ENCODE assay signal across 1 cellular context in the genomic region with DNA sequence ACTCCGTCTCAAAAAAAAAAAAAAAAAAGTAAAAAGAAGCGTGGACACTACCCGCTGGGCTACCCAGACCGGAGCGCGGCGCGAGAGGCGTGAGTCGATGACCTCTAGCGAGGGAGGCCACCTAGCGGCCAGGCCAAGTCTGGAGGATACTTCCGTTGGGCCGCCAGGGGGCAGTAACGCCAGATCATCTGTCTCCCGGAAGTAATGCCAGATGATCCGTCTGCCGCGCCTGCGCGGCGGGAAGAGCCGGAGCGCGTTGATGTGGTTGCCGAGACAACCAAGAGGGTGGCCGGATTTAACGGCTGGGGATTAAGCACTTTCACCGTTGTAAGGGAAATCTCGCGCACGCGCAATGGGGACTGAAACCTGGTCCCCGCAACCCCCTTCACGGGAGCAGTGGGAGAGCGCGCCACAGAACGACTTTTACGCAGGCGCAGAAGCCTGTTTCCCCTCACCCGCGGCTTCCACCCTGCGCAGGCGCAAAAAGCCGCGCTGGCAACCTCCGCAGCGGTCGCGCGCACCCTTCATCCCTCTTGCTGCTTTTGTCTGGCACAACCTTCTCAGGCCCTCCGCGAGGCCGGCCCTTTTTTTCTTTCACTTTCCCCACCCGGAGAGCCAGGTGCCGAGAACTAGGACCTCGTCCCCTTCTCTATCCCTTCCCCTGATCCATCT.
TF ChIP-seq lines count a peak whose summit lies in the region.

No MANE protein-coding gene starts in this region.

TF ChIP-seq in GM12891, 5 proteins besides CTCF, POLR2A, EP300 and RAD21:
- TF ChIP-seq POLR2AphosphoS5 (IDR thresholded peaks at IDR 0.05; ENCODE audit: low read depth, low read length) (peak; percentile 54), SPI1 (IDR thresholded peaks at IDR 0.05; ENCODE audit: low read depth, low read length) (no peak), TAF1 (IDR thresholded peaks at IDR 0.05; ENCODE audit: low read depth, low read length) (peak; percentile 65; the same call in 1 of the 2 replicates), POU2F2 (IDR thresholded peaks at IDR 0.05; ENCODE audit: low read depth, low read length) (no peak)
TF ChIP-seq in GM12891: peak in this region for 2.
